In the genomic region with DNA sequence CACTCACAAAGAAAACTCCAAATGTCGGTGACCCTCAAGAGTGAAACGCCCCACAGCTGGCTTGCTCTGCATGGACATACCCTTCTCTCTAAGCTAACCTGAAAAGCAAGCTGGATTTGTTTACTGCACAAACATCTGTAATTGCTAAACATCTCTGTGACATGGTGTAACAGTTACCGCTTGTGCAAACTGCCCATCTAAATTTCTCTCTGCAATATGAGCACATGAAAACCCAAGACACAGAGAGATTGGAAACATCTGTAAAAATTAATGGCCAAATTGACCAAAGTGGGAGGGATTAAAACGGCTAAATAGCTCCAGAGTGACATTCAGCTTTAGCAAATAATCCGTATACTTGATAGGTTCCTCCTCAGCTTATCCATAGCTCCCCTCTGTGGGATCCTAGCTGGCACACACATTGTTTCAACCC, we compare ENCODE assay signal across 11 cellular contexts.
DNase-seq lines count a peak whose midpoint lies in the region; ATAC-seq, FAIRE-seq and TF ChIP-seq lines count a peak whose summit lies in the region.
"Had no signal": no experiment of that assay in that cellular context is flagged by ENCODE, and none has a peak within 500 bp of the region (broad histone marks: within the 10 kb centered on the region; RNA-seq: fewer than 3 reads in every experiment).

No MANE protein-coding gene starts in this region.

- H3K9me3 ChIP-seq in sigmoid colon (no peaks in the 10 kb centered on the region), small intestine (ENCODE audit: control insufficient read depth, low read depth) (no peaks in the 10 kb centered on the region)

- ATAC-seq in SK-N-SH treated with all-trans-retinoic acid at 6 μM for 48 hours: peak; percentile 39
- no peak for ATAC-seq in HG03135 (IDR thresholded peaks at IDR 0.05; ENCODE audit: unreplicated experiment)
- no peak for ATAC-seq in HG03280 (IDR thresholded peaks at IDR 0.05; ENCODE audit: unreplicated experiment)

- FAIRE-seq in small intestine (lab: Jason Lieb, UNC): no peak

- H3K27ac ChIP-seq in sigmoid colon (peak overlapping the region; percentile 1 to 42 (median 32)), small intestine (ENCODE audit: low read depth in 1 of 2, low read length in 1 of 2) (peak overlapping the region in 1 of 2 donors; percentile 72)

- no peaks in the 10 kb centered on the region for H3K36me3 ChIP-seq in sigmoid colon
- no peaks in the 10 kb centered on the region for H3K36me3 ChIP-seq in small intestine (ENCODE audit: control insufficient read depth in 2 of 2, insufficient read depth in 2 of 2, low read length in 2 of 2)

- TF ChIP-seq POLR2A in sigmoid colon (IDR thresholded peaks at IDR 0.05): no peak

- H3K4me3 ChIP-seq in sigmoid colon (no peak overlapping the region), small intestine (ENCODE audit: low read depth in 1 of 2, low read length in 2 of 2) (no peak overlapping the region)

- DNase-seq in GM04503 (ENCODE audit: low read depth) (peak; percentile 37), fibroblast of the conjunctiva (ENCODE audit: low read depth) (peak; percentile 75), sigmoid colon (no peak), small intestine (no peak)
- DNase-seq in activated CD4-positive, CD25-positive, alpha-beta regulatory T cell (lab: John Stamatoyannopoulos, UW): no peak
- DNase-seq: DND-41, NCI-H1105 treated with DMSO at 0.1 percent for 48 hours, OCI-M1 had no signal

- TF ChIP-seq CTCF in sigmoid colon (IDR thresholded peaks at IDR 0.05): no peak

- H3K27me3 ChIP-seq in sigmoid colon (peaks cover 0 to 6% (median 0%) of the 10 kb centered on the region in 3 donors), small intestine (ENCODE audit: control insufficient read depth in 2 of 2, insufficient read depth in 2 of 2, low read length in 2 of 2) (no peaks in the 10 kb centered on the region)

- H3K4me1 ChIP-seq in sigmoid colon (peaks cover 0 to 3% (median 0%) of the 10 kb centered on the region in 4 donors), small intestine (ENCODE audit: control insufficient read depth in 2 of 2, insufficient read depth in 1 of 2, low read depth in 1 of 2, low read length in 1 of 2) (peaks cover 0 to 5% of the 10 kb centered on the region in 2 donors)

- intact Hi-C loops in sigmoid colon (cut with DNase I): no loop called here

- no peak for TF ChIP-seq EP300 in sigmoid colon (IDR thresholded peaks at IDR 0.05)

- 10 to 49% methylated on average over 5 of the region's 5 CpGs for WGBS in sigmoid colon, 2 donors
- 52 to 69% (median 66%) methylated on average over 5 of the region's 5 CpGs for WGBS in small intestine, 3 donors

TF ChIP-seq in SK-N-SH treated with all-trans-retinoic acid at 6 μM for 48 hours, 23 proteins besides CTCF, POLR2A, EP300 and RAD21:
- TF ChIP-seq, protein P1, sequence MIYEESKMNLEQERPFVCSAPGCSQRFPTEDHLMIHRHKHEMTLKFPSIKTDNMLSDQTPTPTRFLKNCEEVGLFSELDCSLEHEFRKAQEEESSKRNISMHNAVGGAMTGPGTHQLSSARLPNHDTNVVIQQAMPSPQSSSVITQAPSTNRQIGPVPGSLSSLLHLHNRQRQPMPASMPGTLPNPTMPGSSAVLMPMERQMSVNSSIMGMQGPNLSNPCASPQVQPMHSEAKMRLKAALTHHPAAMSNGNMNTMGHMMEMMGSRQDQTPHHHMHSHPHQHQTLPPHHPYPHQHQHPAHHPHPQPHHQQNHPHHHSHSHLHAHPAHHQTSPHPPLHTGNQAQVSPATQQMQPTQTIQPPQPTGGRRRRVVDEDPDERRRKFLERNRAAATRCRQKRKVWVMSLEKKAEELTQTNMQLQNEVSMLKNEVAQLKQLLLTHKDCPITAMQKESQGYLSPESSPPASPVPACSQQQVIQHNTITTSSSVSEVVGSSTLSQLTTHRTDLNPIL (CRISPR knock-in tag; IDR thresholded peaks at IDR 0.05; ENCODE audit: low read depth): no peak
- no peak for TF ChIP-seq ZFP3 (CRISPR knock-in tag; IDR thresholded peaks at IDR 0.05)
- no peak for TF ChIP-seq ZC3H10 (CRISPR knock-in tag; IDR thresholded peaks at IDR 0.05)
- no peak for TF ChIP-seq CSDC2 (CRISPR knock-in tag; IDR thresholded peaks at IDR 0.05)
- TF ChIP-seq OSR1 (CRISPR knock-in tag; IDR thresholded peaks at IDR 0.05): no peak
- TF ChIP-seq ZNF565 (CRISPR knock-in tag; conservative IDR thresholded peaks at IDR 0.05; ENCODE audit: low read depth): no peak
- no peak for TF ChIP-seq TCF4 (CRISPR knock-in tag; IDR thresholded peaks at IDR 0.05; ENCODE audit: borderline replicate concordance)
- no peak for TF ChIP-seq BACH2 (CRISPR knock-in tag; IDR thresholded peaks at IDR 0.05; ENCODE audit: borderline replicate concordance)
- no peak for TF ChIP-seq ESRRG (CRISPR knock-in tag; IDR thresholded peaks at IDR 0.05)
- no peak for TF ChIP-seq ARNTL (CRISPR knock-in tag; IDR thresholded peaks at IDR 0.05; ENCODE audit: borderline replicate concordance, low read depth)
- TF ChIP-seq, protein P2, sequence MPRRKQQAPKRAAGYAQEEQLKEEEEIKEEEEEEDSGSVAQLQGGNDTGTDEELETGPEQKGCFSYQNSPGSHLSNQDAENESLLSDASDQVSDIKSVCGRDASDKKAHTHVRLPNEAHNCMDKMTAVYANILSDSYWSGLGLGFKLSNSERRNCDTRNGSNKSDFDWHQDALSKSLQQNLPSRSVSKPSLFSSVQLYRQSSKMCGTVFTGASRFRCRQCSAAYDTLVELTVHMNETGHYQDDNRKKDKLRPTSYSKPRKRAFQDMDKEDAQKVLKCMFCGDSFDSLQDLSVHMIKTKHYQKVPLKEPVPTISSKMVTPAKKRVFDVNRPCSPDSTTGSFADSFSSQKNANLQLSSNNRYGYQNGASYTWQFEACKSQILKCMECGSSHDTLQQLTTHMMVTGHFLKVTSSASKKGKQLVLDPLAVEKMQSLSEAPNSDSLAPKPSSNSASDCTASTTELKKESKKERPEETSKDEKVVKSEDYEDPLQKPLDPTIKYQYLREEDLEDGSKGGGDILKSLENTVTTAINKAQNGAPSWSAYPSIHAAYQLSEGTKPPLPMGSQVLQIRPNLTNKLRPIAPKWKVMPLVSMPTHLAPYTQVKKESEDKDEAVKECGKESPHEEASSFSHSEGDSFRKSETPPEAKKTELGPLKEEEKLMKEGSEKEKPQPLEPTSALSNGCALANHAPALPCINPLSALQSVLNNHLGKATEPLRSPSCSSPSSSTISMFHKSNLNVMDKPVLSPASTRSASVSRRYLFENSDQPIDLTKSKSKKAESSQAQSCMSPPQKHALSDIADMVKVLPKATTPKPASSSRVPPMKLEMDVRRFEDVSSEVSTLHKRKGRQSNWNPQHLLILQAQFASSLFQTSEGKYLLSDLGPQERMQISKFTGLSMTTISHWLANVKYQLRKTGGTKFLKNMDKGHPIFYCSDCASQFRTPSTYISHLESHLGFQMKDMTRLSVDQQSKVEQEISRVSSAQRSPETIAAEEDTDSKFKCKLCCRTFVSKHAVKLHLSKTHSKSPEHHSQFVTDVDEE (CRISPR knock-in tag; IDR thresholded peaks at IDR 0.05): no peak
- no peak for TF ChIP-seq ISL1 (CRISPR knock-in tag; IDR thresholded peaks at IDR 0.05)
- TF ChIP-seq, protein P3, sequence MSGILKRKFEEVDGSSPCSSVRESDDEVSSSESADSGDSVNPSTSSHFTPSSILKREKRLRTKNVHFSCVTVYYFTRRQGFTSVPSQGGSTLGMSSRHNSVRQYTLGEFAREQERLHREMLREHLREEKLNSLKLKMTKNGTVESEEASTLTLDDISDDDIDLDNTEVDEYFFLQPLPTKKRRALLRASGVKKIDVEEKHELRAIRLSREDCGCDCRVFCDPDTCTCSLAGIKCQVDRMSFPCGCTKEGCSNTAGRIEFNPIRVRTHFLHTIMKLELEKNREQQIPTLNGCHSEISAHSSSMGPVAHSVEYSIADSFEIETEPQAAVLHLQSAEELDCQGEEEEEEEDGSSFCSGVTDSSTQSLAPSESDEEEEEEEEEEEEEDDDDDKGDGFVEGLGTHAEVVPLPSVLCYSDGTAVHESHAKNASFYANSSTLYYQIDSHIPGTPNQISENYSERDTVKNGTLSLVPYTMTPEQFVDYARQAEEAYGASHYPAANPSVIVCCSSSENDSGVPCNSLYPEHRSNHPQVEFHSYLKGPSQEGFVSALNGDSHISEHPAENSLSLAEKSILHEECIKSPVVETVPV (CRISPR knock-in tag; IDR thresholded peaks at IDR 0.05): no peak
- TF ChIP-seq, protein P4, sequence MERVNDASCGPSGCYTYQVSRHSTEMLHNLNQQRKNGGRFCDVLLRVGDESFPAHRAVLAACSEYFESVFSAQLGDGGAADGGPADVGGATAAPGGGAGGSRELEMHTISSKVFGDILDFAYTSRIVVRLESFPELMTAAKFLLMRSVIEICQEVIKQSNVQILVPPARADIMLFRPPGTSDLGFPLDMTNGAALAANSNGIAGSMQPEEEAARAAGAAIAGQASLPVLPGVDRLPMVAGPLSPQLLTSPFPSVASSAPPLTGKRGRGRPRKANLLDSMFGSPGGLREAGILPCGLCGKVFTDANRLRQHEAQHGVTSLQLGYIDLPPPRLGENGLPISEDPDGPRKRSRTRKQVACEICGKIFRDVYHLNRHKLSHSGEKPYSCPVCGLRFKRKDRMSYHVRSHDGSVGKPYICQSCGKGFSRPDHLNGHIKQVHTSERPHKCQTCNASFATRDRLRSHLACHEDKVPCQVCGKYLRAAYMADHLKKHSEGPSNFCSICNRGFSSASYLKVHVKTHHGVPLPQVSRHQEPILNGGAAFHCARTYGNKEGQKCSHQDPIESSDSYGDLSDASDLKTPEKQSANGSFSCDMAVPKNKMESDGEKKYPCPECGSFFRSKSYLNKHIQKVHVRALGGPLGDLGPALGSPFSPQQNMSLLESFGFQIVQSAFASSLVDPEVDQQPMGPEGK (CRISPR knock-in tag; IDR thresholded peaks at IDR 0.05; ENCODE audit: borderline replicate concordance): no peak
- no peak for TF ChIP-seq TOX (CRISPR knock-in tag; IDR thresholded peaks at IDR 0.05; ENCODE audit: borderline replicate concordance)
- no peak for TF ChIP-seq SNAI2 (CRISPR knock-in tag; IDR thresholded peaks at IDR 0.05)
- TF ChIP-seq PPARA (CRISPR knock-in tag; IDR thresholded peaks at IDR 0.05; ENCODE audit: borderline replicate concordance): no peak
- TF ChIP-seq RARB (CRISPR knock-in tag; IDR thresholded peaks at IDR 0.05): no peak
TF ChIP-seq in SK-N-SH treated with all-trans-retinoic acid at 6 μM for 48 hours: peak in this region for 0.

Comparison
In these comparisons a context has a peak if more than half of its experiments do, and no peak if none do; other contexts are left out.
1. DNase-seq: peak in GM04503 (single experiment) and fibroblast of the conjunctiva (single experiment); none in sigmoid colon (single experiment), activated CD4-positive, CD25-positive, alpha-beta regulatory T cell (0 of 4) and small intestine (single experiment).